ENCODE assay signal across 22 cellular contexts in the genomic region with DNA sequence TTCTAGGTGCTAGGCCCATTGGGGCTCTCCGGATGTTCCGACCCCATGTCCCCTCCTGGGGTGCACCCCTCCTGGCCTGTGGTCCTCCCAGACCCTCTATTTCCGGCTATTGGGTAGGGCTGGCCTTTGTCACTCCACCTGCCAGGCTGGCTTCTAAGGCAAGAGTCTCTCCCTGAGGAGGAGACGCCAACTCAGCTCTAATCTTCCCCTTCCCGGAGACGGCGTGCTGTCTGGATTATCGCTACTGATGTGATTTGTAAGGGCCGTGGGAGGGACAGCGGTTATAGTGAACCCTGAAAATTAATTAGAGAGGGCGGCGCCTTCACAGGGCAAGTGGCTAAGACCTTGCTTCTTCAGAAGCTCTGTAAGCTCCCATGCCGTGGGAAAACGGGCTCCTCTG.
"Had no signal": no experiment of that assay in that cellular context is flagged by ENCODE, and none has a peak within 500 bp of the region (broad histone marks: within the 10 kb centered on the region; RNA-seq: fewer than 3 reads in every experiment).

No MANE protein-coding gene starts in this region.

- H3K4me3 ChIP-seq: gastrocnemius medialis, heart left ventricle, lung, neural progenitor cell, prostate gland, sigmoid colon, testis, tibial artery had no signal

- H3K27ac ChIP-seq: gastrocnemius medialis, heart left ventricle, neural progenitor cell, parathyroid adenoma, prostate gland, sigmoid colon, testis, tibial artery had no signal

- H3K36me3 ChIP-seq: gastrocnemius medialis, heart left ventricle, neural progenitor cell, prostate gland, sigmoid colon, tibial artery had no signal

- H3K27me3 ChIP-seq: gastrocnemius medialis, heart left ventricle, neural progenitor cell, sigmoid colon, testis, tibial artery had no signal

- ATAC-seq: gastrocnemius medialis; heart left ventricle; left lobe of liver; natural killer cell treated with Interleukin-12 subunit alpha and Interleukin-12 subunit beta and Interleukin-15 and Interleukin-18, amount 100 ng/mL, for 72 hours; right cardiac atrium; stimulated activated memory B cell treated with anti-CD40 and anti-IgM and Interleukin-4, amounts not matched to agents 10 μg/mL and 1 μg/mL and 100 μg/mL, for 72 hours; stimulated activated naive CD8-positive, alpha-beta T cell treated with anti-CD3 and anti-CD28 coated beads, Interleukin-15, Interleukin-2, amounts not matched to agents 100 U/mL and 50 U/mL, for 24 hours had no signal

- DNase-seq: cortex of kidney; effector CD4-positive, alpha-beta T cell; foreskin fibroblast; gastrocnemius medialis; hippocampal formation; kidney glomerular epithelial cell; sigmoid colon; stimulated activated CD4-positive, alpha-beta T cell treated with anti-CD3 and anti-CD28 coated beads, Interleukin-4, amount 100 ng/mL, for 4 hours; stimulated activated naive CD8-positive, alpha-beta T cell treated with anti-CD3 and anti-CD28 coated beads, Interleukin-15, Interleukin-2, amounts not matched to agents 100 U/mL and 50 U/mL, for 24 hours; substantia nigra; testis; tibial artery had no signal

- H3K9ac ChIP-seq: neural progenitor cell, parathyroid adenoma had no signal

- H3K9me3 ChIP-seq: gastrocnemius medialis, heart left ventricle, prostate gland, sigmoid colon, testis, tibial artery had no signal

- H3K4me1 ChIP-seq: gastrocnemius medialis, heart left ventricle, neural progenitor cell, prostate gland, sigmoid colon, testis, tibial artery had no signal

- FAIRE-seq: islet of Langerhans had no signal
